In genomic region chr17:76000016-76000754, GRCh38 we compare ENCODE assay signal across 8 cellular contexts. TPM values are rescaled to one million over a fixed set of nuclear protein-coding genes. Genes with fewer than 3 reads are reported as not detected.
DNase-seq lines count a peak whose midpoint lies in the region; ATAC-seq, FAIRE-seq and TF ChIP-seq lines count a peak whose summit lies in the region.

No MANE protein-coding gene starts in this region.

- peaks cover 3% of the 10 kb centered on the region for H3K27me3 Mint-ChIP-seq in HFFc6 (ENCODE audit: insufficient read depth)
- H3K27me3 Mint-ChIP-seq in T-helper 17 cell, result no peaks in the 10 kb centered on the region

- H3K27ac Mint-ChIP-seq in HFFc6 (no peak overlapping the region), T-helper 17 cell (peak overlapping the region; percentile 3)

- no peaks in the 10 kb centered on the region for H3K9me3 ChIP-seq in T-helper 17 cell (ENCODE audit: control insufficient read depth, low read length, poor library complexity, severe bottlenecking)
- H3K9me3 ChIP-seq in kidney (ENCODE audit: control insufficient read depth in 1 of 2, low read length in 2 of 2), result no peaks in the 10 kb centered on the region

- no peak overlapping the region for H3K9ac ChIP-seq in kidney (ENCODE audit: low read length in 2 of 2)

- H3K9me3 Mint-ChIP-seq in HFFc6, result no peaks in the 10 kb centered on the region

- no peak overlapping the region for H3K4me3 ChIP-seq in kidney (ENCODE audit: low read length in 2 of 2)

- peak; percentile 68 for ATAC-seq in T-helper 17 cell

- H3K4me1 Mint-ChIP-seq in HFFc6 (ENCODE audit: low read depth), result peaks cover 23% of the 10 kb centered on the region
- peaks cover 16% of the 10 kb centered on the region for H3K4me1 Mint-ChIP-seq in T-helper 17 cell

- intact Hi-C loops in kidney (cut with DNase I), result loop anchor here (10.0 kb wide), 1 partner anchor 85 kb away; no protein-coding TSS in a partner anchor

- peak; percentile 98 for TF ChIP-seq CTCF in C4-2B (conservative IDR thresholded peaks at IDR 0.05)
- peak; percentile 89 for TF ChIP-seq CTCF in HFFc6 (IDR thresholded peaks at IDR 0.05)
- TF ChIP-seq CTCF in kidney (IDR thresholded peaks at IDR 0.05; ENCODE audit: borderline replicate concordance, extremely low read depth, insufficient read depth), result peak; percentile 54

- H3K4me1 ChIP-seq in kidney (ENCODE audit: control insufficient read depth in 1 of 2, insufficient read depth in 1 of 2, low read depth in 1 of 2, low read length in 2 of 2), result peaks cover 6 to 9% of the 10 kb centered on the region in 2 donors

- DNase-seq in HFFc6 (no peak), T-helper 17 cell (peak; percentile 39 to 63 (median 47)), astrocyte of the hippocampus (ENCODE audit: low read depth, low spot score) (peak; percentile 53), kidney (peak; percentile 76), hippocampal formation (lab: John Stamatoyannopoulos, UW) (no peak), NCI-H2171 treated with DMSO at 0.1 percent for 48 hours (lab: John Stamatoyannopoulos, UW) (no peak)
- peak; percentile 34 for DNase-seq in stimulated activated CD8-positive, alpha-beta memory T cell treated with anti-CD3 and anti-CD28 coated beads, Interleukin-12 subunit alpha, Interleukin-12 subunit beta, amount 100 ng/mL, for 1 hour (ENCODE audit: low read depth)

- no peaks in the 10 kb centered on the region for H3K36me3 ChIP-seq in kidney (ENCODE audit: control insufficient read depth in 1 of 2, insufficient read depth in 2 of 2, low read length in 2 of 2)

- H3K36me3 Mint-ChIP-seq in HFFc6 (ENCODE audit: low read depth) (peaks cover 2% of the 10 kb centered on the region; the same call in 1 of the 2 replicates), T-helper 17 cell (ENCODE audit: low read depth) (no peaks in the 10 kb centered on the region)

- H3K27ac ChIP-seq in C4-2B (peak overlapping the region; percentile 66), kidney (ENCODE audit: low read depth in 2 of 2, low read length in 2 of 2) (peak overlapping the region in 1 of 2 donors; percentile 3)

- H3K4me3 Mint-ChIP-seq in HFFc6 (no peak overlapping the region), T-helper 17 cell (no peak overlapping the region)

- no peak for FAIRE-seq in kidney (lab: Jason Lieb, UNC)

RNA-seq across cellular contexts. Expression of gene CDK3, which starts 0.5 kb away (rescaled TPM):
- total RNA-seq in HFFc6 (2021; fragmentation: NEBNext Ultra II Directional; extraction: Animal tissue kit (Norgen Biotek cat#: 25700)), result 1 to 10 TPM; 1.9 to 2.9 (median 2.1) TPM
- total RNA-seq in T-helper 17 cell, result 1 to 10 TPM; 2.9 to 4.6 TPM
- total RNA-seq in kidney, result 7.1 TPM
- 7.4 TPM for polyA plus RNA-seq in kidney (ENCODE audit: insufficient read depth, low read depth, low replicate concordance)

RNA-seq across cellular contexts. Expression of gene TEN1, which starts 21.1 kb away (rescaled TPM):
- total RNA-seq in HFFc6 (2021; fragmentation: NEBNext Ultra II Directional; extraction: Animal tissue kit (Norgen Biotek cat#: 25700)), result 10 to 100 TPM; 13.3 to 15.4 (median 13.8) TPM
- total RNA-seq in T-helper 17 cell (10 to 100 TPM; 10.3 to 13.4 TPM), kidney (21.3 TPM)
- 40.8 TPM for polyA plus RNA-seq in kidney (ENCODE audit: insufficient read depth, low read depth, low replicate concordance)

RNA-seq across cellular contexts. Expression of gene ACOX1, which starts 21.2 kb away (rescaled TPM):
- total RNA-seq in HFFc6 (2021; fragmentation: NEBNext Ultra II Directional; extraction: Animal tissue kit (Norgen Biotek cat#: 25700)), result 10 to 100 TPM; 40.4 to 47.2 (median 44.5) TPM
- total RNA-seq in T-helper 17 cell (10 to 100 TPM; 18.5 to 21.0 TPM), kidney (60.6 TPM)
- 24.7 TPM for polyA plus RNA-seq in kidney (ENCODE audit: insufficient read depth, low read depth, low replicate concordance)

RNA-seq across cellular contexts. Expression of gene EVPL, which starts 26.9 kb away (rescaled TPM):
- total RNA-seq in HFFc6 (2021; fragmentation: NEBNext Ultra II Directional; extraction: Animal tissue kit (Norgen Biotek cat#: 25700)), result not detected
- under 1 TPM; 0.05 to 0.68 TPM for total RNA-seq in T-helper 17 cell
- 23.5 TPM for total RNA-seq in kidney
- polyA plus RNA-seq in kidney (ENCODE audit: insufficient read depth, low read depth, low replicate concordance), result 11.1 TPM

RNA-seq across cellular contexts. Expression of gene FBF1, which starts 59.3 kb away (rescaled TPM):
- total RNA-seq in HFFc6 (2021; fragmentation: NEBNext Ultra II Directional; extraction: Animal tissue kit (Norgen Biotek cat#: 25700)), result 10 to 100 TPM in 1 of 6 experiments, 1 to 10 TPM in 5; 5.6 to 10.1 (median 6.3) TPM
- total RNA-seq in T-helper 17 cell (10 to 100 TPM; 20.0 to 22.3 TPM), kidney (11.5 TPM)
- 5.7 TPM for polyA plus RNA-seq in kidney (ENCODE audit: insufficient read depth, low read depth, low replicate concordance)

Comparison
In these comparisons a context has a peak if more than half of its experiments do, and no peak if none do; other contexts are left out.
1. DNase-seq: peak in T-helper 17 cell (3 of 3), astrocyte of the hippocampus (single experiment), kidney (single experiment) and stimulated activated CD8-positive, alpha-beta memory T cell treated with anti-CD3 and anti-CD28 coated beads, Interleukin-12 subunit alpha, Interleukin-12 subunit beta, amount 100 ng/mL, for 1 hour (single experiment); none in HFFc6 (single experiment), hippocampal formation (0 of 2) and NCI-H2171 treated with DMSO at 0.1 percent for 48 hours (single experiment).
2. Peak in every context shown above with its lines, with median percentiles within 50 percentile points of each other: CTCF ChIP-seq.